In the genomic region with DNA sequence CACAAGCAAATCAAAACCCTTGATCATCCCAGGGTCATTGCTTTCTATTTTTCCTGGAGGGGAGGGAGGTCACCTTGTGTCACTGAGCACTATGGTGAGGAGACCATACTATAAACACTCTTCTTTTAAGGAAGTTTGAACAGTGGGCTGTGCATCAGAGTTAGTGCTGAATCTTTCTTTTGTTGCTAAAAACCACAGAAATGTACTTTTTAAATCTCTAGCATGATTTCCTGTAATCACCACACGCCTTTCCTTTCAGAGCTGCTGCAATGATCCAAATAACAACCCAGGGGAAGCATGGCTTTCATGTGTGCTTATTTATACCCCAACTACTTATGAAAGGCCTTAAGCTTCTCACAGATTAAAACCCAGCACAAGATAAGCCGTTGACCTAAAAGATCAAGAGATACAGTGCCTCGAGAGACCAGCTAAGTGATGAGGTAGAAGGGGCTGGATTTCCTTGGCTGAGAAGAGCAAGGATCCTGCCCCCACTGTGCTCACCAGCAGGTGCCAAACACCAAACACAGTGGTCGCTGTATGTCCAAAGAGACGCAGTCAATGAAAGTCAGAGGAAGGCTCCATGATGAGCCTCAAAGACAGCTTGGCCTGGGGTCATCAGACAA, we compare ENCODE assay signal across 9 cellular contexts. TPM values are rescaled to one million over a fixed set of nuclear protein-coding genes. Genes with fewer than 3 reads are reported as not detected.
DNase-seq lines count a peak whose midpoint lies in the region; ATAC-seq and TF ChIP-seq lines count a peak whose summit lies in the region.
"Had no signal": no experiment of that assay in that cellular context is flagged by ENCODE, and none has a peak within 500 bp of the region (broad histone marks: within the 10 kb centered on the region; RNA-seq: fewer than 3 reads in every experiment).

No MANE protein-coding gene starts in this region.

- ATAC-seq in heart right ventricle (peak in 6 of 8 donors; percentile 37 to 65 (median 58)), GM21717 (IDR thresholded peaks at IDR 0.05; ENCODE audit: unreplicated experiment) (no peak)
- peak; percentile 67 for ATAC-seq in activated CD8-positive, alpha-beta memory T cell treated with anti-CD3 and anti-CD28 coated beads, Interleukin-2, amount 10 ng/mL, durations not matched to agents 7 days and 5 days

- no peaks in the 10 kb centered on the region for H3K9me3 Mint-ChIP-seq in activated CD8-positive, alpha-beta memory T cell treated with anti-CD3 and anti-CD28 coated beads, Interleukin-2, amount 10 ng/mL, durations not matched to agents 7 days and 5 days (ENCODE audit: low read depth)

- WGBS in heart right ventricle, 2 donors = 43 to 51% methylated on average over 5 of the region's 5 CpGs
- WGBS in suprapubic skin = 68% methylated on average over 5 of the region's 5 CpGs

- no peak for TF ChIP-seq POLR2A in suprapubic skin (IDR thresholded peaks at IDR 0.05)

- CTCF ChIA-PET in activated CD8-positive, alpha-beta memory T cell treated with anti-CD3 and anti-CD28 coated beads, Interleukin-2, amount 10 ng/mL, durations not matched to agents 7 days and 5 days (lab: Charles Lee) = interaction anchor here (0.6 to 1.7 kb wide), 10 partner anchors 11 to 104 kb away, joined by 3 to 6 read pairs (median 4); no protein-coding TSS in a partner anchor

- H3K4me3 ChIP-seq in heart right ventricle (no peak overlapping the region), left ventricle myocardium inferior (no peak overlapping the region), fibroblast of pulmonary artery (replicated peaks; ENCODE audit: low read depth, low read length) (no peak overlapping the region), suprapubic skin (no peak overlapping the region)

- H3K27ac Mint-ChIP-seq in activated CD8-positive, alpha-beta memory T cell treated with anti-CD3 and anti-CD28 coated beads, Interleukin-2, amount 10 ng/mL, durations not matched to agents 7 days and 5 days = peak overlapping the region; percentile 97

- TF ChIP-seq CTCF in heart right ventricle (IDR thresholded peaks at IDR 0.05) = no peak
- no peak for TF ChIP-seq CTCF in left ventricle myocardium inferior (IDR thresholded peaks at IDR 0.05; ENCODE audit: borderline replicate concordance)
- no peak for TF ChIP-seq CTCF in fibroblast of pulmonary artery (IDR thresholded peaks at IDR 0.05; ENCODE audit: low read length, missing control alignments)
- no peak for TF ChIP-seq CTCF in suprapubic skin (IDR thresholded peaks at IDR 0.05)

- H3K27me3 ChIP-seq in heart right ventricle = no peaks in the 10 kb centered on the region
- H3K27me3 ChIP-seq in left ventricle myocardium inferior (ENCODE audit: low read depth) = no peaks in the 10 kb centered on the region
- no peaks in the 10 kb centered on the region for H3K27me3 ChIP-seq in suprapubic skin

- DNase-seq in heart right ventricle (no peak), left ventricle myocardium inferior (no peak), fibroblast of pulmonary artery (ENCODE audit: low read depth) (peak; percentile 29), suprapubic skin (ENCODE audit: low spot score in 2 of 2) (no peak), hippocampal formation (lab: John Stamatoyannopoulos, UW) (no peak), NCI-H146 treated with DMSO at 0.1 percent for 48 hours (lab: John Stamatoyannopoulos, UW; ENCODE audit: unreplicated experiment) (no peak)
- peak; percentile 55 for DNase-seq in activated CD8-positive, alpha-beta memory T cell treated with anti-CD3 and anti-CD28 coated beads, Interleukin-2, amount 10 ng/mL, durations not matched to agents 7 days and 5 days
- DNase-seq: COR-L47 had no signal

- peak overlapping the region; percentile 38 for H3K4me3 Mint-ChIP-seq in activated CD8-positive, alpha-beta memory T cell treated with anti-CD3 and anti-CD28 coated beads, Interleukin-2, amount 10 ng/mL, durations not matched to agents 7 days and 5 days

- H3K4me1 Mint-ChIP-seq in activated CD8-positive, alpha-beta memory T cell treated with anti-CD3 and anti-CD28 coated beads, Interleukin-2, amount 10 ng/mL, durations not matched to agents 7 days and 5 days = peaks cover 76% of the 10 kb centered on the region

- H3K27me3 Mint-ChIP-seq in activated CD8-positive, alpha-beta memory T cell treated with anti-CD3 and anti-CD28 coated beads, Interleukin-2, amount 10 ng/mL, durations not matched to agents 7 days and 5 days = no peaks in the 10 kb centered on the region

- H3K36me3 ChIP-seq in heart right ventricle = no peaks in the 10 kb centered on the region
- no peaks in the 10 kb centered on the region for H3K36me3 ChIP-seq in left ventricle myocardium inferior
- H3K36me3 ChIP-seq in suprapubic skin = no peaks in the 10 kb centered on the region

- intact Hi-C loops in heart right ventricle (cut with DNase I) = no loop called here
- intact Hi-C loops in left ventricle myocardium inferior (cut with micrococcal nuclease) = no loop called here

- H3K9me3 ChIP-seq in heart right ventricle (no peaks in the 10 kb centered on the region), left ventricle myocardium inferior (replicated peaks) (no peaks in the 10 kb centered on the region), suprapubic skin (no peaks in the 10 kb centered on the region)

- peak overlapping the region in 3 of 10 donors; percentile 41 to 91 (median 56) for H3K27ac ChIP-seq in heart right ventricle
- H3K27ac ChIP-seq in left ventricle myocardium inferior (replicated peaks) = no peak overlapping the region
- peak overlapping the region; percentile 13 for H3K27ac ChIP-seq in suprapubic skin

- peaks cover 0 to 29% (median 0%) of the 10 kb centered on the region in 9 donors for H3K4me1 ChIP-seq in heart right ventricle
- no peaks in the 10 kb centered on the region for H3K4me1 ChIP-seq in left ventricle myocardium inferior
- no peaks in the 10 kb centered on the region for H3K4me1 ChIP-seq in suprapubic skin

- no peak for TF ChIP-seq EP300 in suprapubic skin (IDR thresholded peaks at IDR 0.05)

- peaks cover 12% of the 10 kb centered on the region for H3K36me3 Mint-ChIP-seq in activated CD8-positive, alpha-beta memory T cell treated with anti-CD3 and anti-CD28 coated beads, Interleukin-2, amount 10 ng/mL, durations not matched to agents 7 days and 5 days

RNA-seq across cellular contexts. Expression of a gene that starts 34.7 kb away (rescaled TPM):
- total RNA-seq in heart right ventricle (1 to 10 TPM in 3 of 10 donors, under 1 TPM in 7; 0.34 to 2.0 (median 0.55) TPM), left ventricle myocardium inferior (0.49 TPM), suprapubic skin (1 to 10 TPM in 2 of 4 donors, under 1 TPM in 1, not detected in 1; 0.68 to 2.4 (median 1.7) TPM)
- polyA plus RNA-seq in heart right ventricle = 1 to 10 TPM in 1 of 2 donors, under 1 TPM in 1; 0.97 to 1.5 TPM
- 10 to 100 TPM; 30.2 to 32.4 TPM for total RNA-seq in activated CD8-positive, alpha-beta memory T cell treated with anti-CD3 and anti-CD28 coated beads, Interleukin-2, amount 10 ng/mL, durations not matched to agents 7 days and 5 days

RNA-seq across cellular contexts. Expression of a gene that starts 59.3 kb away (rescaled TPM):
- total RNA-seq in heart right ventricle (1,000 to 10,000 TPM in 2 of 10 donors, 100 to 1,000 TPM in 8; 217 to 1,060 (median 297) TPM), left ventricle myocardium inferior (400 TPM), suprapubic skin (1,000 to 10,000 TPM in 2 of 4 donors, 100 to 1,000 TPM in 2; 859 to 1,108 (median 964) TPM)
- 1,000 to 10,000 TPM; 1,049 to 2,308 TPM for polyA plus RNA-seq in heart right ventricle
- total RNA-seq in activated CD8-positive, alpha-beta memory T cell treated with anti-CD3 and anti-CD28 coated beads, Interleukin-2, amount 10 ng/mL, durations not matched to agents 7 days and 5 days = 1,000 to 10,000 TPM; 3,578 to 3,807 TPM

Comparison
In these comparisons a context has a peak if more than half of its experiments do, and no peak if none do; other contexts are left out.
1. DNase-seq: peak in activated CD8-positive, alpha-beta memory T cell treated with anti-CD3 and anti-CD28 coated beads, Interleukin-2, amount 10 ng/mL, durations not matched to agents 7 days and 5 days (single experiment) and fibroblast of pulmonary artery (single experiment); none in heart right ventricle (0 of 2), left ventricle myocardium inferior (single experiment), suprapubic skin (0 of 2), hippocampal formation (0 of 2) and NCI-H146 treated with DMSO at 0.1 percent for 48 hours (single experiment).
2. RNA of a gene that starts 34.7 kb away (total RNA-seq): 30.2 to 32.4 TPM in activated CD8-positive, alpha-beta memory T cell treated with anti-CD3 and anti-CD28 coated beads, Interleukin-2, amount 10 ng/mL, durations not matched to agents 7 days and 5 days; 0.68 to 2.4 TPM in suprapubic skin, 0.34 to 2.0 TPM in heart right ventricle and 0.49 TPM in left ventricle myocardium inferior (single experiment); every median in the first group is over 4 times any median in the second.